In the genomic region with DNA sequence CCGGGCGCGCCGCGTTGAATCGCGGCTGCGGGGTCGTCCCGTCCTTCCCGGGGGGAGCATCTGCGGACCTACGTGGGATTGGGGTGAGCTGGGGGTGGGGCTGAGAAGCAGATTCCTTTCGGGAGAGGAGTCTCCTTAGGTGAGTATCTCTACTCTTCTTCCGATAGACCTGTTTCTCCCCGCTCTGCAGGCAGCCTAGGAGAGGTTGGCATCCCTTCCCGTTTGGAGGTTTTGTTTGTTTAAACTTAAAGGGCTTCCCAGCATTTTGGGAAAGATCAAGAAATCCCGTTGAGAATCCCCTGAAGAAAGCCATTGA, we compare ENCODE assay signal across 8 cellular contexts. TPM values are rescaled to one million over a fixed set of nuclear protein-coding genes. Genes with fewer than 3 reads are reported as not detected.
DNase-seq lines count a peak whose midpoint lies in the region; ATAC-seq and TF ChIP-seq lines count a peak whose summit lies in the region.

No MANE protein-coding gene starts in this region.

- no peaks in the 10 kb centered on the region for H3K9me3 Mint-ChIP-seq in stimulated activated naive CD8-positive, alpha-beta T cell treated with anti-CD3 and anti-CD28 coated beads, Interleukin-15, Interleukin-2, amounts not matched to agents 100 ng/mL and 50 ng/mL, for 24 hours
- H3K9me3 Mint-ChIP-seq in MCF 10A (ENCODE audit: unreplicated experiment): no peaks in the 10 kb centered on the region

- H3K27ac Mint-ChIP-seq in stimulated activated naive CD8-positive, alpha-beta T cell treated with anti-CD3 and anti-CD28 coated beads, Interleukin-15, Interleukin-2, amounts not matched to agents 100 ng/mL and 50 ng/mL, for 24 hours: peak overlapping the region; percentile 99
- H3K27ac Mint-ChIP-seq in MCF 10A (ENCODE audit: low read depth, unreplicated experiment): peak overlapping the region; percentile 97

- no peaks in the 10 kb centered on the region for H3K9me3 ChIP-seq in mesodermal cell (ENCODE audit: control insufficient read depth, low read length)

- BruUV-seq in MCF 10A (replicated peaks; lab: Mats Ljungman, UMichigan): TSS peak; percentile 49

- CTCF ChIA-PET in MCF 10A (lab: Yijun Ruan, JAX): interaction anchor here (0.6 to 13.9 kb wide), 2 partner anchors 85 to 187 kb away, joined by 3 to 470 read pairs; a partner anchor contains a TSS

- ATAC-seq in stimulated activated naive CD8-positive, alpha-beta T cell treated with anti-CD3 and anti-CD28 coated beads, Interleukin-15, Interleukin-2, amounts not matched to agents 100 U/mL and 50 U/mL, for 24 hours: no peak
- no peak for ATAC-seq in HG03378 (IDR thresholded peaks at IDR 0.05; ENCODE audit: unreplicated experiment)
- ATAC-seq in HG03521 (IDR thresholded peaks at IDR 0.05; ENCODE audit: unreplicated experiment): no peak

- DNase-seq in stimulated activated naive CD8-positive, alpha-beta T cell treated with anti-CD3 and anti-CD28 coated beads, Interleukin-15, Interleukin-2, amounts not matched to agents 100 U/mL and 50 U/mL, for 24 hours: no peak
- DNase-seq in MCF 10A (ENCODE audit: unreplicated experiment) (no peak), activated gamma-delta T cell treated with Interleukin-2 at 50 U/mL for 16 hours (no peak), SIG-M5 treated with dmso at 0.1 percent for 504 hours (lab: John Stamatoyannopoulos, UW; ENCODE audit: unreplicated experiment) (no peak)

- H3K4me1 Mint-ChIP-seq in stimulated activated naive CD8-positive, alpha-beta T cell treated with anti-CD3 and anti-CD28 coated beads, Interleukin-15, Interleukin-2, amounts not matched to agents 100 ng/mL and 50 ng/mL, for 24 hours (ENCODE audit: low read depth): peaks cover 34% of the 10 kb centered on the region
- H3K4me1 Mint-ChIP-seq in MCF 10A (ENCODE audit: insufficient read depth, unreplicated experiment): peaks cover 17% of the 10 kb centered on the region

- 0 to 3% methylated on average over 2 to 11 of the region's 18 CpGs for WGBS in mesodermal cell (ENCODE audit: insufficient coverage in 2 of 2), 2 experiments

- H3K27me3 Mint-ChIP-seq in stimulated activated naive CD8-positive, alpha-beta T cell treated with anti-CD3 and anti-CD28 coated beads, Interleukin-15, Interleukin-2, amounts not matched to agents 100 ng/mL and 50 ng/mL, for 24 hours: no peaks in the 10 kb centered on the region
- H3K27me3 Mint-ChIP-seq in MCF 10A (ENCODE audit: insufficient read depth, unreplicated experiment): no peaks in the 10 kb centered on the region

- peaks cover 20% of the 10 kb centered on the region for H3K36me3 Mint-ChIP-seq in stimulated activated naive CD8-positive, alpha-beta T cell treated with anti-CD3 and anti-CD28 coated beads, Interleukin-15, Interleukin-2, amounts not matched to agents 100 ng/mL and 50 ng/mL, for 24 hours (ENCODE audit: low read depth)
- peaks cover 16% of the 10 kb centered on the region for H3K36me3 Mint-ChIP-seq in MCF 10A (ENCODE audit: insufficient read depth, unreplicated experiment)

- H3K27ac ChIP-seq in mesodermal cell (ENCODE audit: low read depth, low read length, severe bottlenecking): peak overlapping the region; percentile 93

- H3K4me1 ChIP-seq in mesodermal cell (ENCODE audit: control insufficient read depth, insufficient read depth, low read length, poor library complexity, severe bottlenecking): peaks cover 6% of the 10 kb centered on the region

- intact Hi-C loops in MCF 10A (cut with micrococcal nuclease): loop anchor here (5.0 kb wide), 1 partner anchor 321 kb away; a partner anchor contains a TSS

- peak overlapping the region; percentile 91 for H3K4me3 ChIP-seq in mesodermal cell (ENCODE audit: extremely low read depth, insufficient read depth, low read length, poor library complexity, severe bottlenecking)

- peaks cover 34% of the 10 kb centered on the region for H3K36me3 ChIP-seq in mesodermal cell (ENCODE audit: control insufficient read depth, insufficient read depth, low read length)

- no peak for TF ChIP-seq CTCF in MCF 10A (IDR thresholded peaks at IDR 0.05; ENCODE audit: unreplicated experiment)

- H3K4me3 Mint-ChIP-seq in stimulated activated naive CD8-positive, alpha-beta T cell treated with anti-CD3 and anti-CD28 coated beads, Interleukin-15, Interleukin-2, amounts not matched to agents 100 ng/mL and 50 ng/mL, for 24 hours: peak overlapping the region; percentile 99
- peak overlapping the region; percentile 98 for H3K4me3 Mint-ChIP-seq in MCF 10A (ENCODE audit: unreplicated experiment)

- POLR2A ChIA-PET in MCF 10A (lab: Yijun Ruan, JAX): interaction anchor here (0.6 to 18.0 kb wide), 10 partner anchors 11 to 491 kb away, joined by 3 to 230 read pairs (median 5); a partner anchor contains a TSS

RNA-seq across cellular contexts. Expression of a gene that starts 0.4 kb away (rescaled TPM):
- 29.0 and 31.7 TPM in 2 replicates for total RNA-seq in MCF 10A (2022)
- 26.8 TPM for polyA plus RNA-seq in mesodermal cell (2013, experiment 1 of 2)
- 24.8 TPM for polyA plus RNA-seq in mesodermal cell (2013, experiment 2 of 2)

RNA-seq across cellular contexts. Expression of a gene that starts 0.8 kb away (rescaled TPM):
- 10.4 and 11.1 TPM in 2 replicates for total RNA-seq in MCF 10A (2022)
- polyA plus RNA-seq in mesodermal cell (2013, experiment 1 of 2): 45.4 TPM
- polyA plus RNA-seq in mesodermal cell (2013, experiment 2 of 2): 42.8 TPM
